In the genomic region with DNA sequence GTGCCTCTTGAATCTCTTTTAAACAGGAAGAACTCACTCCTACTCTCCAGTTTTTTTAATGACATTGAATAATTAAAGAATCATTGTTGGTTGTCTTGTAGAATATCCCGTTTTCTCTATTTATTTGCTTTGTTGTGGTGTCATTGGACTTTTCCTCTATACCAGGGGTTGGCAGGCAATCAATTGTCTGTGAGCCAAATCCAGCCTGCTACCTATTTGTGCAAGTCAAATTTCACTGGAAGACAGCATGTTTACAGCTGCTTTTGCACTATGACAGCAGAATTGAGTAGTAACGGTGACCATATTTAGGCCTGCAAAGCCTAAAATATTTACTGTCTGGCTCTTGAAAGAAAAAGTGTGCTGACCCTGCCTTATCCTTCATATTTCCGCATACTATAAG, we compare ENCODE assay signal across 20 cellular contexts. TPM values are rescaled to one million over a fixed set of nuclear protein-coding genes. Genes with fewer than 3 reads are reported as not detected.
DNase-seq lines count a peak whose midpoint lies in the region; ATAC-seq and TF ChIP-seq lines count a peak whose summit lies in the region.
"Had no signal": no experiment of that assay in that cellular context is flagged by ENCODE, and none has a peak within 500 bp of the region (broad histone marks: within the 10 kb centered on the region; RNA-seq: fewer than 3 reads in every experiment).

No MANE protein-coding gene starts in this region.

- peaks cover 12% of the 10 kb centered on the region for H3K4me1 ChIP-seq in A673 (ENCODE audit: insufficient read depth, low read length, poor library complexity, severe bottlenecking)
- H3K4me1 ChIP-seq in psoas muscle: no peaks in the 10 kb centered on the region

- WGBS in psoas muscle, 3 donors: 68 to 80% (median 70%) methylated on average over 3 of the region's 3 CpGs

- H3K27me3 ChIP-seq in A673 (replicated peaks; ENCODE audit: insufficient read depth, low read depth, low read length, poor library complexity) (peaks cover 3% of the 10 kb centered on the region), psoas muscle (ENCODE audit: insufficient read depth in 3 of 3, low read length in 2 of 3) (no peaks in the 10 kb centered on the region)

- no peak overlapping the region for H3K27ac Mint-ChIP-seq in chondrocyte (ENCODE audit: unreplicated experiment)
- H3K27ac Mint-ChIP-seq: CD4-positive, alpha-beta T cell had no signal

- no peak for TF ChIP-seq CTCF in A673 (conservative IDR thresholded peaks at IDR 0.05; ENCODE audit: low read depth, low read length)
- no peak for TF ChIP-seq CTCF in VCaP (conservative IDR thresholded peaks at IDR 0.05)
- no peak for TF ChIP-seq CTCF in chondrocyte (IDR thresholded peaks at IDR 0.05)
- TF ChIP-seq CTCF in psoas muscle (IDR thresholded peaks at IDR 0.05): no peak

- H3K27me3 Mint-ChIP-seq in chondrocyte (ENCODE audit: low read depth): no peaks in the 10 kb centered on the region
- H3K27me3 Mint-ChIP-seq: CD4-positive, alpha-beta T cell had no signal

- no peaks in the 10 kb centered on the region for H3K4me1 Mint-ChIP-seq in chondrocyte (ENCODE audit: low read depth)

- DNase-seq in A673 (ENCODE audit: low spot score) (peak; percentile 25), NCI-H2029 treated with DMSO at 0.1 percent for 48 hours (lab: John Stamatoyannopoulos, UW) (peak; percentile 35), left lobe of liver (ENCODE audit: low spot score) (peak; percentile 72), chondrocyte (ENCODE audit: low spot score) (no peak), psoas muscle (no peak)
- DNase-seq: AML-193; CD4-positive, alpha-beta T cell; GOT3; HCEC 1CT; NCI-H1092; NCI-H1417 treated with DMSO at 0.1 percent for 48 hours; NCI-H187 treated with DMSO at 0.1 percent for 48 hours; NCI-H2227 treated with DMSO at 0.1 percent for 48 hours; NCI-H526 treated with DMSO at 0.1 percent for 48 hours; SK-N-SH; SW 1271 had no signal

- no peaks in the 10 kb centered on the region for H3K9me3 Mint-ChIP-seq in chondrocyte (ENCODE audit: low read depth)
- H3K9me3 Mint-ChIP-seq: CD4-positive, alpha-beta T cell had no signal

- H3K4me3 ChIP-seq in A673 (ENCODE audit: low read depth, low read length, poor library complexity, severe bottlenecking): no peak overlapping the region
- no peak overlapping the region for H3K4me3 ChIP-seq in psoas muscle
- H3K4me3 ChIP-seq: BLaER1 treated with 17β-estradiol and CSF1 and Interleukin-3, amounts not matched to agents 10 nM and 100 nM had no signal

- BruUV-seq in A673 (replicated peaks; lab: Mats Ljungman, UMichigan): no TSS peak

- POLR2A ChIA-PET in A673 (lab: Charles Lee; ENCODE audit: low non-redundant PET): no interaction called here

- H3K36me3 Mint-ChIP-seq in chondrocyte (ENCODE audit: low read depth): peaks cover 18% of the 10 kb centered on the region

- ATAC-seq in left lobe of liver (peak; percentile 84), psoas muscle (no peak), HG03159 (IDR thresholded peaks at IDR 0.05; ENCODE audit: unreplicated experiment) (no peak)

- CTCF ChIA-PET in A673 (lab: Charles Lee): no interaction called here

- H3K27ac ChIP-seq in A673 (ENCODE audit: low read depth, low read length, poor library complexity, severe bottlenecking) (peak overlapping the region; percentile 15), VCaP (peak overlapping the region; percentile 39), psoas muscle (no peak overlapping the region)
- H3K27ac ChIP-seq: BLaER1 treated with 17β-estradiol and CSF1 and Interleukin-3, amounts not matched to agents 10 nM and 100 nM; HL-60 had no signal

- peaks cover 24% of the 10 kb centered on the region for H3K36me3 ChIP-seq in A673 (ENCODE audit: insufficient read depth, low read length, poor library complexity, severe bottlenecking)
- H3K36me3 ChIP-seq in psoas muscle (ENCODE audit: insufficient read depth in 1 of 2, low read depth in 1 of 2): peaks cover 0 to 43% of the 10 kb centered on the region in 2 donors

- intact Hi-C loops in A673 (cut with micrococcal nuclease; ENCODE audit: unreplicated experiment): loop anchor here (10.0 kb wide), 1 partner anchor 334 kb away; no protein-coding TSS in a partner anchor
- intact Hi-C loops in psoas muscle (cut with DNase I): no loop called here

- H3K4me3 Mint-ChIP-seq in chondrocyte (ENCODE audit: unreplicated experiment): no peak overlapping the region
- H3K4me3 Mint-ChIP-seq: CD4-positive, alpha-beta T cell had no signal

- H3K9me3 ChIP-seq in A673 (ENCODE audit: low read depth, low read length, poor library complexity, severe bottlenecking) (no peaks in the 10 kb centered on the region), psoas muscle (no peaks in the 10 kb centered on the region)
- H3K9me3 ChIP-seq: BLaER1 treated with 17β-estradiol and CSF1 and Interleukin-3, amounts not matched to agents 10 nM and 100 nM; SK-N-SH had no signal

RNA-seq across cellular contexts. Expression of gene POLA1, which starts 34.8 kb away (rescaled TPM):
- total RNA-seq in A673 (2021): 44.9 and 45.9 TPM in 2 replicates
- total RNA-seq in left lobe of liver: 3.0 TPM
- 10.8 to 24.0 TPM (median 12.4 TPM) in 3 replicates for total RNA-seq in chondrocyte
- total RNA-seq in psoas muscle: 1 to 10 TPM; 6.4 to 9.4 (median 8.6) TPM
- polyA plus RNA-seq in psoas muscle: 1 to 10 TPM; 3.5 to 6.8 (median 3.6) TPM

Comparison
In these comparisons a context has a peak if more than half of its experiments do, and no peak if none do; other contexts are left out.
1. DNase-seq: peak in A673 (single experiment), NCI-H2029 treated with DMSO at 0.1 percent for 48 hours (single experiment) and left lobe of liver (single experiment); none in chondrocyte (single experiment) and psoas muscle (0 of 2).